In genomic region chr5:45336464-45336863, GRCh38 we compare ENCODE assay signal across 25 cellular contexts.
DNase-seq lines count a peak whose midpoint lies in the region; ATAC-seq, FAIRE-seq and TF ChIP-seq lines count a peak whose summit lies in the region.
"Had no signal": no experiment of that assay in that cellular context is flagged by ENCODE, and none has a peak within 500 bp of the region (broad histone marks: within the 10 kb centered on the region; RNA-seq: fewer than 3 reads in every experiment).

No MANE protein-coding gene starts in this region.

- TF ChIP-seq CTCF in MCF 10A (IDR thresholded peaks at IDR 0.05; ENCODE audit: unreplicated experiment) (no peak), mammary epithelial cell (conservative IDR thresholded peaks at IDR 0.05 in 1 of 2, IDR thresholded peaks at IDR 0.05 in 1 of 2; ENCODE audit: extremely low read depth in 1 of 2, insufficient read depth in 1 of 2, low read depth in 1 of 2, low read length in 2 of 2) (no peak), left ventricle myocardium inferior (IDR thresholded peaks at IDR 0.05; ENCODE audit: borderline replicate concordance) (no peak), D721Med (IDR thresholded peaks at IDR 0.05; ENCODE audit: insufficient read depth, missing control alignments) (no peak)

- dilution Hi-C loops in mammary epithelial cell (cut with HindIII; ENCODE audit: low sequenced_read_pairs) = no loop called here

- no peak overlapping the region for H3K4me2 ChIP-seq in mammary epithelial cell (ENCODE audit: insufficient read depth, low read depth, low read length)
- H3K4me2 ChIP-seq: A549; BLaER1 treated with 17β-estradiol and CSF1 and Interleukin-3, amounts not matched to agents 10 nM and 100 nM had no signal

- intact Hi-C loops in MCF 10A (cut with micrococcal nuclease) (no loop called here), mammary epithelial cell (cut with micrococcal nuclease) (no loop called here), left ventricle myocardium inferior (cut with micrococcal nuclease) (no loop called here), left ventricle myocardium superior (cut with micrococcal nuclease) (no loop called here)

- H2AFZ ChIP-seq in mammary epithelial cell (ENCODE audit: low read depth, low read length) = no peak overlapping the region

- no peaks in the 10 kb centered on the region for H3K36me3 Mint-ChIP-seq in MCF 10A (ENCODE audit: insufficient read depth, unreplicated experiment)
- H3K36me3 Mint-ChIP-seq: CD8-positive, alpha-beta T cell had no signal

- H3K27ac ChIP-seq in mammary epithelial cell (ENCODE audit: insufficient read depth, low read depth, low read length) (no peak overlapping the region), left ventricle myocardium inferior (replicated peaks) (peak overlapping the region; percentile 84), skeletal muscle tissue (ENCODE audit: low read depth, low read length) (peak overlapping the region; percentile 89)
- H3K27ac ChIP-seq: 22Rv1; A549; BLaER1 treated with 17β-estradiol and CSF1 and Interleukin-3, amounts not matched to agents 10 nM and 100 nM; C4-2B had no signal

- H4K20me1 ChIP-seq in mammary epithelial cell (ENCODE audit: insufficient read depth, low read length) = no peaks in the 10 kb centered on the region
- H4K20me1 ChIP-seq: BLaER1 treated with 17β-estradiol and CSF1 and Interleukin-3, amounts not matched to agents 10 nM and 100 nM had no signal

- BruUV-seq in MCF 10A (replicated peaks; lab: Mats Ljungman, UMichigan) (no TSS peak), mammary epithelial cell (replicated peaks; lab: Mats Ljungman, UMichigan) (no TSS peak)

- no peaks in the 10 kb centered on the region for H3K27me3 Mint-ChIP-seq in MCF 10A (ENCODE audit: insufficient read depth, unreplicated experiment)
- H3K27me3 Mint-ChIP-seq: B cell; CD4-positive, alpha-beta T cell had no signal

- no peaks in the 10 kb centered on the region for H3K4me1 Mint-ChIP-seq in MCF 10A (ENCODE audit: insufficient read depth, unreplicated experiment)
- H3K4me1 Mint-ChIP-seq: B cell had no signal

- H3K4me3 ChIP-seq in mammary epithelial cell (replicated peaks in 1 of 3; ENCODE audit: insufficient read depth in 1 of 3, low read depth in 2 of 3, low read length in 3 of 3) (no peak overlapping the region), left ventricle myocardium inferior (no peak overlapping the region), skeletal muscle tissue (ENCODE audit: low read length in 3 of 3) (no peak overlapping the region)
- H3K4me3 ChIP-seq: A549; BLaER1 treated with 17β-estradiol and CSF1 and Interleukin-3, amounts not matched to agents 10 nM and 100 nM had no signal

- peaks cover 8% of the 10 kb centered on the region for H3K9me3 ChIP-seq in mammary epithelial cell (replicated peaks; ENCODE audit: insufficient read depth, low read length)
- no peaks in the 10 kb centered on the region for H3K9me3 ChIP-seq in left ventricle myocardium inferior (replicated peaks)
- peaks cover 0 to 4% (median 0%) of the 10 kb centered on the region in 3 donors for H3K9me3 ChIP-seq in skeletal muscle tissue (ENCODE audit: control insufficient read depth in 3 of 3, low read length in 3 of 3)
- H3K9me3 ChIP-seq: BLaER1 treated with 17β-estradiol and CSF1 and Interleukin-3, amounts not matched to agents 10 nM and 100 nM; Caco-2 had no signal

- in situ Hi-C loops in mammary epithelial cell (cut with MboI; ENCODE audit: low sequenced_read_pairs in 2 of 2) = no loop called here

- POLR2A ChIA-PET in MCF 10A (lab: Yijun Ruan, JAX) = interaction anchor here (0.7 kb wide), 1 partner anchor 17 kb away, joined by 3 read pairs; no protein-coding TSS in a partner anchor

- no peak for FAIRE-seq in D721Med (lab: Jason Lieb, UNC)
- FAIRE-seq: A549, GM12891, GM19239 had no signal

- CTCF ChIA-PET in MCF 10A (lab: Yijun Ruan, JAX) = no interaction called here
- CTCF ChIA-PET in mammary epithelial cell (lab: Charles Lee; ENCODE audit: low non-redundant PET) = no interaction called here

- ATAC-seq in left ventricle myocardium superior = no peak
- ATAC-seq: A549; CD8-positive, alpha-beta T cell had no signal

- peak; percentile 6 for DNase-seq in MCF 10A (ENCODE audit: unreplicated experiment)
- no peak for DNase-seq in mammary epithelial cell
- no peak for DNase-seq in left ventricle myocardium inferior
- DNase-seq in left ventricle myocardium superior = no peak
- no peak for DNase-seq in D721Med (ENCODE audit: insufficient read length, low spot score)
- DNase-seq: AML-193; Caco-2; Calu3; CD4-positive, alpha-beta T cell; CD8-positive, alpha-beta T cell; DMS 273 treated with DMSO at 0.1 percent for 48 hours; DMS153; DMS53; DMS79; DND-41; EL; GDM1 had no signal

- H3K79me2 ChIP-seq in mammary epithelial cell (ENCODE audit: insufficient read depth, low read length) = no peaks in the 10 kb centered on the region

- H3K9ac ChIP-seq in mammary epithelial cell (ENCODE audit: insufficient read depth, low read length) = no peak overlapping the region
- H3K9ac ChIP-seq in skeletal muscle tissue (ENCODE audit: low read depth in 1 of 3, low read length in 3 of 3) = no peak overlapping the region
- H3K9ac ChIP-seq: BLaER1 treated with 17β-estradiol and CSF1 and Interleukin-3, amounts not matched to agents 10 nM and 100 nM had no signal

- 30% methylated on average over 2 of the region's 2 CpGs for WGBS in mammary epithelial cell (ENCODE audit: low coverage, missing lambda C conversion rate)

- H3K27me3 ChIP-seq in mammary epithelial cell (ENCODE audit: insufficient read depth, low read length) = no peaks in the 10 kb centered on the region
- H3K27me3 ChIP-seq in left ventricle myocardium inferior (ENCODE audit: low read depth) = no peaks in the 10 kb centered on the region
- H3K27me3 ChIP-seq in skeletal muscle tissue (ENCODE audit: control insufficient read depth in 3 of 3, insufficient read depth in 3 of 3, low read length in 3 of 3) = no peaks in the 10 kb centered on the region
- H3K27me3 ChIP-seq: BLaER1 treated with 17β-estradiol and CSF1 and Interleukin-3, amounts not matched to agents 10 nM and 100 nM had no signal

- H3K36me3 ChIP-seq in mammary epithelial cell (ENCODE audit: insufficient read depth, low read length) = no peaks in the 10 kb centered on the region
- no peaks in the 10 kb centered on the region for H3K36me3 ChIP-seq in left ventricle myocardium inferior
- H3K36me3 ChIP-seq in skeletal muscle tissue (ENCODE audit: control insufficient read depth in 3 of 3, insufficient read depth in 3 of 3, low read length in 3 of 3) = no peaks in the 10 kb centered on the region
- H3K36me3 ChIP-seq: BLaER1 treated with 17β-estradiol and CSF1 and Interleukin-3, amounts not matched to agents 10 nM and 100 nM had no signal

- H3K4me3 Mint-ChIP-seq in MCF 10A (ENCODE audit: unreplicated experiment) = no peak overlapping the region
- H3K4me3 Mint-ChIP-seq: B cell; CD4-positive, alpha-beta T cell; CD8-positive, alpha-beta T cell had no signal

- no peaks in the 10 kb centered on the region for H3K4me1 ChIP-seq in mammary epithelial cell (ENCODE audit: insufficient read depth, low read length)
- peaks cover 16% of the 10 kb centered on the region for H3K4me1 ChIP-seq in left ventricle myocardium inferior
- peaks cover 0 to 13% (median 8%) of the 10 kb centered on the region in 3 donors for H3K4me1 ChIP-seq in skeletal muscle tissue (ENCODE audit: control insufficient read depth in 3 of 3, insufficient read depth in 3 of 3, low read length in 3 of 3)
- H3K4me1 ChIP-seq: A549, Caco-2 had no signal

- no peaks in the 10 kb centered on the region for H3K9me3 Mint-ChIP-seq in MCF 10A (ENCODE audit: unreplicated experiment)

- no peak overlapping the region for H3K27ac Mint-ChIP-seq in MCF 10A (ENCODE audit: low read depth, unreplicated experiment)
- H3K27ac Mint-ChIP-seq: B cell; CD4-positive, alpha-beta T cell; CD8-positive, alpha-beta T cell had no signal
